ENCODE assay signal across 8 cellular contexts in the genomic region with DNA sequence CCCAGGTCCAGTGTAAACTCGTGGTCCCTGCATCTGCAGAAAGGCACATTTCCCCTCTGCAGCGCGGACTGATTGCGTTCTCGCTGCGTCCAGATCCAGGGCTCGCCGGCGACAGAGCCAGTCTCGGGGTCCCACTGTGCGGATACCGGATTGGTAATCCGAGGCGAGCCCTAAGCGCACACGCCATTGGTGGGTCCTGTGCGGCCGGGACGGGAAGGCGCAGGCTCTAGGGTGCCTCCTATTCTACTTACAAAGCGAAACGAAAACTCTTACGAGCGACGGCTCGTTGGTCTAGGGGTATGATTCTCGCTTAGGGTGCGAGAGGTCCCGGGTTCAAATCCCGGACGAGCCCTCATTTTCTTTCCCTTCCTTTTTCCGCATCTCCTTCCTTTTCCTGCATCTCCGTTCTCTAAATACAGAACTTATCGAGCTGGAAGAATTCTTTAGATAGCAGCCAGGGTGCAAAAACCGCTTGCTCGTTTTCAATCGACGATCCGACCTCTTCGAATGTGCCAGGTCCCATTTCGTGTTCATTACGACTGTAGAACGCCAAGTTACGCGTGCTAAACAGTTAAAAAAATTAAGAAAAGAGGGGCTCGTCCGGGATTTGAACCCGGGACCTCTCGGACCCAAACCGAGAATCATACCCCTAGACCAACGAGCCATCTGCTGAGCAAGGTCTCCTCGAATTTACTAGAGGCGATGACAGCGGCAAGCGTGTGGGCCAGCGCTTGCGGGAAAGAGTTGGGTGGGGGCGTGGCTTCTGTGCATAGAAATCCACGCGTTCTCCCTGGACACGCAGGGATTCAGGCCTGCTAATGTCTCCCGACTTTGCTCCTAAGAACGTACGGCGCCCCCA. TPM values are rescaled to one million over a fixed set of nuclear protein-coding genes. Genes with fewer than 3 reads are reported as not detected.
DNase-seq lines count a peak whose midpoint lies in the region; TF ChIP-seq lines count a peak whose summit lies in the region.

No MANE protein-coding gene starts in this region.

- no peaks in the 10 kb centered on the region for H3K9me3 ChIP-seq in SK-N-MC (ENCODE audit: low read depth, low read length)
- H3K9me3 ChIP-seq in suprapubic skin = no peaks in the 10 kb centered on the region

- H3K27me3 ChIP-seq in GM06990 (replicated peaks; ENCODE audit: control insufficient read depth, insufficient read depth, low read length) = no peaks in the 10 kb centered on the region; the same call in 1 of the 2 replicates
- no peaks in the 10 kb centered on the region for H3K27me3 ChIP-seq in suprapubic skin

- TF ChIP-seq POLR2A in suprapubic skin (IDR thresholded peaks at IDR 0.05) = peak in 1 of 2 donors; percentile 3

- peak overlapping the region; percentile 99 for H3K27ac Mint-ChIP-seq in activated naive CD4-positive, alpha-beta T cell treated with anti-CD3 and anti-CD28 coated beads, Interleukin-2, amount 50 U/mL, for 24 hours

- peak overlapping the region; percentile 92 for H3K27ac ChIP-seq in SK-N-MC
- H3K27ac ChIP-seq in suprapubic skin = peak overlapping the region; percentile 90

- peak overlapping the region; percentile 76 for H3K9ac ChIP-seq in SK-N-MC (ENCODE audit: insufficient read length)

- H3K4me3 Mint-ChIP-seq in activated naive CD4-positive, alpha-beta T cell treated with anti-CD3 and anti-CD28 coated beads, Interleukin-2, amount 50 U/mL, for 24 hours = peak overlapping the region; percentile 95

- no peaks in the 10 kb centered on the region for H3K9me3 Mint-ChIP-seq in activated naive CD4-positive, alpha-beta T cell treated with anti-CD3 and anti-CD28 coated beads, Interleukin-2, amount 50 U/mL, for 24 hours

- no peak for TF ChIP-seq EP300 in suprapubic skin (IDR thresholded peaks at IDR 0.05)

- under 1% methylated on average over 39 of the region's 65 CpGs for WGBS in suprapubic skin

- no peaks in the 10 kb centered on the region for H3K36me3 ChIP-seq in GM06990 (ENCODE audit: control insufficient read depth, insufficient read depth, low read length)
- no peaks in the 10 kb centered on the region for H3K36me3 ChIP-seq in SK-N-MC (ENCODE audit: insufficient read depth, low read length)
- H3K36me3 ChIP-seq in suprapubic skin = no peaks in the 10 kb centered on the region

- DNase-seq in GM06990 (ENCODE audit: extremely low read depth, insufficient read length) = peak; percentile 88
- DNase-seq in HFF-Myc (ENCODE audit: extremely low read depth, low read depth) = peak; percentile 84
- peak; percentile 91 for DNase-seq in MV-4-11 (lab: John Stamatoyannopoulos, UW)
- DNase-seq in SK-N-MC (ENCODE audit: low read depth, low spot score) = peak; percentile 81
- peak; percentile 91 for DNase-seq in glomerular visceral epithelial cell (ENCODE audit: extremely low spot score)
- peak; percentile 86 for DNase-seq in occipital lobe (lab: John Stamatoyannopoulos, UW)
- peak; percentile 94 to 95 for DNase-seq in suprapubic skin (ENCODE audit: low spot score in 2 of 2)

- H3K4me1 ChIP-seq in suprapubic skin = peaks cover 23% of the 10 kb centered on the region

- TF ChIP-seq CTCF in GM06990 (IDR thresholded peaks at IDR 0.05; ENCODE audit: insufficient read depth, low read length, poor library complexity, severe bottlenecking) (no peak), HFF-Myc (IDR thresholded peaks at IDR 0.05; ENCODE audit: low read depth, low read length, missing control alignments) (no peak), suprapubic skin (IDR thresholded peaks at IDR 0.05) (no peak)

- H3K36me3 Mint-ChIP-seq in activated naive CD4-positive, alpha-beta T cell treated with anti-CD3 and anti-CD28 coated beads, Interleukin-2, amount 50 U/mL, for 24 hours = no peaks in the 10 kb centered on the region

- peaks cover 34% of the 10 kb centered on the region for H3K4me1 Mint-ChIP-seq in activated naive CD4-positive, alpha-beta T cell treated with anti-CD3 and anti-CD28 coated beads, Interleukin-2, amount 50 U/mL, for 24 hours

- H3K4me3 ChIP-seq in GM06990 (replicated peaks; ENCODE audit: low read depth, low read length) (peak overlapping the region; percentile 77), HFF-Myc (replicated peaks; ENCODE audit: low read depth, low read length) (peak overlapping the region; percentile 67), SK-N-MC (peak overlapping the region; percentile 99), suprapubic skin (peak overlapping the region; percentile 63)

- H3K27me3 Mint-ChIP-seq in activated naive CD4-positive, alpha-beta T cell treated with anti-CD3 and anti-CD28 coated beads, Interleukin-2, amount 50 U/mL, for 24 hours = no peaks in the 10 kb centered on the region

RNA-seq across cellular contexts. Expression of gene WNT11, which starts 29.2 kb away (rescaled TPM):
- total RNA-seq in occipital lobe = 4.4 TPM
- 10 to 100 TPM in 2 of 4 donors, 1 to 10 TPM in 2; 7.8 to 19.5 (median 11.0) TPM for total RNA-seq in suprapubic skin

Comparison
In these comparisons a context has a peak if more than half of its experiments do, and no peak if none do; other contexts are left out.
1. Peak in every context shown above with its lines: DNase-seq, H3K4me3 ChIP-seq and H3K27ac ChIP-seq.